Comparison of ENCODE assay signal across 24 cellular contexts in genomic region chr6:85261250-85261649, GRCh38.
"Had no signal": no experiment of that assay in that cellular context is flagged by ENCODE, and none has a peak within 500 bp of the region (broad histone marks: within the 10 kb centered on the region; RNA-seq: fewer than 3 reads in every experiment).

No MANE protein-coding gene starts in this region.

- H3K4me3 ChIP-seq: breast epithelium, esophagus squamous epithelium, left ventricle myocardium inferior, pancreas, psoas muscle, tibial artery had no signal

- H3K9me3 Mint-ChIP-seq: endodermal cell; natural killer cell treated with Interleukin-12 subunit alpha and Interleukin-12 subunit beta and Interleukin-15 and Interleukin-18, amount 100 ng/mL, for 72 hours had no signal

- ATAC-seq: natural killer cell treated with Interleukin-12 subunit alpha and Interleukin-12 subunit beta and Interleukin-15 and Interleukin-18, amount 100 ng/mL, for 72 hours; pancreas; psoas muscle; right cardiac atrium had no signal

- H3K27ac ChIP-seq: breast epithelium, esophagus squamous epithelium, left ventricle myocardium inferior, pancreas, psoas muscle, tibial artery, WERI-Rb-1 had no signal

- H3K36me3 ChIP-seq: breast epithelium, esophagus squamous epithelium, left ventricle myocardium inferior, pancreas, tibial artery, WERI-Rb-1 had no signal

- H3K27ac Mint-ChIP-seq: activated naive CD8-positive, alpha-beta T cell; endodermal cell; natural killer cell treated with Interleukin-12 subunit alpha and Interleukin-12 subunit beta and Interleukin-15 and Interleukin-18, amount 100 ng/mL, for 72 hours; stimulated activated naive CD8-positive, alpha-beta T cell treated with anti-CD3 and anti-CD28 coated beads, Interleukin-15, Interleukin-2, amounts not matched to agents 100 ng/mL and 50 ng/mL, for 24 hours had no signal

- H3K9me3 ChIP-seq: esophagus squamous epithelium, pancreas, psoas muscle, tibial artery had no signal

- H3K4me3 Mint-ChIP-seq: activated naive CD8-positive, alpha-beta T cell; endodermal cell; natural killer cell treated with Interleukin-12 subunit alpha and Interleukin-12 subunit beta and Interleukin-15 and Interleukin-18, amount 100 ng/mL, for 72 hours; stimulated activated naive CD8-positive, alpha-beta T cell treated with anti-CD3 and anti-CD28 coated beads, Interleukin-15, Interleukin-2, amounts not matched to agents 100 ng/mL and 50 ng/mL, for 24 hours had no signal

- H3K27me3 ChIP-seq: breast epithelium, esophagus squamous epithelium, pancreas, tibial artery had no signal

- H3K36me3 Mint-ChIP-seq: activated naive CD8-positive, alpha-beta T cell; natural killer cell treated with Interleukin-12 subunit alpha and Interleukin-12 subunit beta and Interleukin-15 and Interleukin-18, amount 100 ng/mL, for 72 hours had no signal

- DNase-seq: activated CD4-positive, alpha-beta T cell treated with anti-CD3 and anti-CD28 coated beads, Interleukin-2, amount 50 U/mL, for 1 hour; activated CD4-positive, CD25-positive, alpha-beta regulatory T cell treated with anti-CD3 and anti-CD28 coated beads, Interleukin-2, amount 50 U/mL, for 72 hours; activated gamma-delta T cell treated with Interleukin-2 at 50 U/mL for 16 hours; activated T-cell treated with anti-CD3 and anti-CD28 coated beads, Interleukin-2, amount 50 U/mL, for 1 hour; cerebellar nuclear complex; cortex of kidney; endodermal cell; esophagus squamous epithelium; hippocampal formation; kidney glomerular epithelial cell; left ventricle myocardium inferior; mammary epithelial cell; midbrain; pancreas; psoas muscle; right cardiac atrium; stimulated activated CD4-positive, alpha-beta T cell treated with anti-CD3 and anti-CD28 coated beads, Interleukin-12 subunit alpha, Interleukin-12 subunit beta, amount 100 ng/mL, for 4 hours; T-helper 1 cell; tibial artery; WERI-Rb-1 had no signal

- H3K4me1 ChIP-seq: breast epithelium, esophagus squamous epithelium, left ventricle myocardium inferior, pancreas, psoas muscle, tibial artery had no signal

- H3K27me3 Mint-ChIP-seq: natural killer cell treated with Interleukin-12 subunit alpha and Interleukin-12 subunit beta and Interleukin-15 and Interleukin-18, amount 100 ng/mL, for 72 hours; stimulated activated naive CD8-positive, alpha-beta T cell treated with anti-CD3 and anti-CD28 coated beads, Interleukin-15, Interleukin-2, amounts not matched to agents 100 ng/mL and 50 ng/mL, for 24 hours had no signal
